In the genomic region with DNA sequence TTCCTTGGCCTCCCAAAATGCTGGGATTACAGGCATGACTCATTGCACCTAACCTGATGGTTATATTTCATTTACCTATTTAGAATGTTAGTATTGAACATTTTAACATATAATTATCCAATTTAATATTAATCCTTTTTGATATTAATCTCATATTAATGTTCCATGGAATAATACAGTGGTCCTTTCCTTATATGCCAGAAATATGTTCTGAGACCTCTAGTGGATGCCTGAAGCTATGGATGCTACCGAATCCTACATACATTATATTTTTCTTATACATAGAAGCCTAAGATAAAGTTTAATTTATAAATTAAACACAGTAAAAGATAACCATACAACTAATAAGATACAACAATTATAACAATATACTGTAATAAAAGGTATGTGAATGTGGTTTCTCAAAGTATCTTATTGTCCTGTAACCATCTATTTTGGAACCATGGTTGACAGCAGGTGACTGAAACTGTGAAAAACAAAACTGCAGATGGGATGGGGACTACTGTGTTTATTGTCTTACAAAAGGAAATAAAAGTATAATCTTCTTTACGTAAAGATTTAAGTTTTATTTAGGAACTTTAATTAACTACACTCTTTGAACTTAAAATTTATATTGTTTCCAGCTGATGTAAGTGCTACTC, we compare ENCODE assay signal across 24 cellular contexts.
"Had no signal": no experiment of that assay in that cellular context is flagged by ENCODE, and none has a peak within 500 bp of the region (broad histone marks: within the 10 kb centered on the region; RNA-seq: fewer than 3 reads in every experiment).

No MANE protein-coding gene starts in this region.

- H3K36me3 ChIP-seq: esophagus muscularis mucosa, gastroesophageal sphincter, left ventricle myocardium inferior, thyroid gland, WERI-Rb-1 had no signal

- H3K4me1 ChIP-seq: esophagus muscularis mucosa, gastroesophageal sphincter, left ventricle myocardium inferior, psoas muscle, thyroid gland had no signal

- H3K27ac ChIP-seq: esophagus muscularis mucosa, gastroesophageal sphincter, left ventricle myocardium inferior, psoas muscle, thyroid gland, WERI-Rb-1 had no signal

- H3K9me3 ChIP-seq: esophagus muscularis mucosa, gastroesophageal sphincter, left ventricle myocardium inferior, psoas muscle, thyroid gland had no signal

- H3K27me3 Mint-ChIP-seq: activated naive CD4-positive, alpha-beta T cell treated with anti-CD3 and anti-CD28 coated beads, Interleukin-2, amount 50 U/mL, for 24 hours; effector memory CD8-positive, alpha-beta T cell; naive thymus-derived CD4-positive, alpha-beta T cell; stimulated activated naive CD8-positive, alpha-beta T cell treated with anti-CD3 and anti-CD28 coated beads, Interleukin-15, Interleukin-2, amounts not matched to agents 100 ng/mL and 50 ng/mL, for 24 hours had no signal

- H3K9me3 Mint-ChIP-seq: activated naive CD4-positive, alpha-beta T cell treated with anti-CD3 and anti-CD28 coated beads, Interleukin-2, amount 50 U/mL, for 24 hours; brain; stimulated activated naive CD8-positive, alpha-beta T cell treated with anti-CD3 and anti-CD28 coated beads, Interleukin-15, Interleukin-2, amounts not matched to agents 100 ng/mL and 50 ng/mL, for 24 hours; T-helper 2 cell treated with Interferon-gamma antibody and Interleukin-4, amounts not matched to agents 5 μg/mL and 100 μg/mL, for 36 hours had no signal

- H3K36me3 Mint-ChIP-seq: activated naive CD4-positive, alpha-beta T cell treated with anti-CD3 and anti-CD28 coated beads, Interleukin-2, amount 50 U/mL, for 24 hours; brain; naive thymus-derived CD4-positive, alpha-beta T cell had no signal

- H3K4me3 Mint-ChIP-seq: activated CD8-positive, alpha-beta T cell treated with anti-CD3 and anti-CD28 coated beads, Interleukin-2, amount 10 ng/mL, durations not matched to agents 7 days and 5 days; activated naive CD4-positive, alpha-beta T cell treated with anti-CD3 and anti-CD28 coated beads, Interleukin-2, amount 50 U/mL, for 24 hours; brain; effector memory CD8-positive, alpha-beta T cell; naive thymus-derived CD4-positive, alpha-beta T cell; stimulated activated naive CD8-positive, alpha-beta T cell treated with anti-CD3 and anti-CD28 coated beads, Interleukin-15, Interleukin-2, amounts not matched to agents 100 ng/mL and 50 ng/mL, for 24 hours; T-helper 2 cell treated with Interferon-gamma antibody and Interleukin-4, amounts not matched to agents 5 μg/mL and 100 μg/mL, for 36 hours had no signal

- H3K27ac Mint-ChIP-seq: activated CD8-positive, alpha-beta T cell treated with anti-CD3 and anti-CD28 coated beads, Interleukin-2, amount 10 ng/mL, durations not matched to agents 7 days and 5 days; activated naive CD4-positive, alpha-beta T cell treated with anti-CD3 and anti-CD28 coated beads, Interleukin-2, amount 50 U/mL, for 24 hours; brain; effector memory CD8-positive, alpha-beta T cell; naive thymus-derived CD4-positive, alpha-beta T cell; stimulated activated naive CD8-positive, alpha-beta T cell treated with anti-CD3 and anti-CD28 coated beads, Interleukin-15, Interleukin-2, amounts not matched to agents 100 ng/mL and 50 ng/mL, for 24 hours; T-helper 2 cell treated with Interferon-gamma antibody and Interleukin-4, amounts not matched to agents 5 μg/mL and 100 μg/mL, for 36 hours had no signal

- H3K27me3 ChIP-seq: esophagus muscularis mucosa, gastroesophageal sphincter, thyroid gland had no signal

- DNase-seq: activated CD4-positive, alpha-beta T cell treated with anti-CD3 and anti-CD28 coated beads, Interleukin-2, amount 50 U/mL, for 1 hour; activated CD4-positive, CD25-positive, alpha-beta regulatory T cell treated with anti-CD3 and anti-CD28 coated beads, Interleukin-2, amount 50 U/mL, for 72 hours; activated CD8-positive, alpha-beta T cell treated with anti-CD3 and anti-CD28 coated beads, Interleukin-2, amount 10 ng/mL, durations not matched to agents 7 days and 5 days; activated gamma-delta T cell treated with Interleukin-2 at 50 U/mL for 16 hours; anterior cingulate cortex; central memory CD4-positive, alpha-beta T cell; effector memory CD8-positive, alpha-beta T cell; head of caudate nucleus; hypothalamus; left ventricle myocardium inferior; naive thymus-derived CD4-positive, alpha-beta T cell; psoas muscle; right cardiac atrium; stimulated activated CD4-positive, alpha-beta T cell treated with anti-CD3 and anti-CD28 coated beads, Interleukin-12 subunit alpha, Interleukin-12 subunit beta, amount 100 ng/mL, for 4 hours; stimulated activated CD4-positive, alpha-beta T cell treated with anti-CD3 and anti-CD28 coated beads, Interleukin-4, amount 100 ng/mL, for 4 hours; substantia nigra; thyroid gland; WERI-Rb-1 had no signal

- H3K4me1 Mint-ChIP-seq: activated naive CD4-positive, alpha-beta T cell treated with anti-CD3 and anti-CD28 coated beads, Interleukin-2, amount 50 U/mL, for 24 hours; brain; naive thymus-derived CD4-positive, alpha-beta T cell had no signal

- H3K4me3 ChIP-seq: esophagus muscularis mucosa, gastroesophageal sphincter, left ventricle myocardium inferior, psoas muscle, thyroid gland had no signal

- ATAC-seq: activated CD8-positive, alpha-beta T cell treated with anti-CD3 and anti-CD28 coated beads, Interleukin-2, amount 10 ng/mL, durations not matched to agents 7 days and 5 days; effector memory CD8-positive, alpha-beta T cell; gastroesophageal sphincter; naive thymus-derived CD4-positive, alpha-beta T cell; psoas muscle; right cardiac atrium had no signal
